In the genomic region with DNA sequence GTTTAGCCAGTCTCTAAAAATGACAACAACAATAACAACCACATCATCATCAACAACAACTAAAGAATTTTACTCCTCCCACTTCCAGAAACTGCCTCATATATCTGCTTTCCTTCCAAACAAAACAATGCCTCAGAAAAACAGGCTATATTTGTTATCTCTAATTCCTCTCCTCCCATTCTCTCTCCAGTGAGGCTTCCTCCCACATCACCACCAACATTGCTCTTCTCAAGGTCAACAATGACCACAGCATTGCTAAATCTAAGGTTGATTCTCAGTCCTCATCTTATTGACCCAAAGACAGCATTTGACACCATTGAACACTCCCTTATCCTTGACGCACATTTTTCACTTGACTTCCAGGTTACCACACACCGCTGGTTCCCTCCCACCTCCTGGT, we compare ENCODE assay signal across 18 cellular contexts. TPM values are rescaled to one million over a fixed set of nuclear protein-coding genes. Genes with fewer than 3 reads are reported as not detected.
"Had no signal": no experiment of that assay in that cellular context is flagged by ENCODE, and none has a peak within 500 bp of the region (broad histone marks: within the 10 kb centered on the region; RNA-seq: fewer than 3 reads in every experiment).

No MANE protein-coding gene starts in this region.

- H3K36me3 ChIP-seq: gastroesophageal sphincter, neutrophil, sigmoid colon, stomach, suprapubic skin, tibial nerve, upper lobe of right lung, vagina had no signal

- H3K4me3 ChIP-seq: coronary artery, gastroesophageal sphincter, psoas muscle, sigmoid colon, stomach, suprapubic skin, tibial nerve, upper lobe of right lung, vagina had no signal

- H3K9me3 ChIP-seq: gastroesophageal sphincter, neutrophil, psoas muscle, sigmoid colon, stomach, suprapubic skin, tibial nerve, upper lobe of right lung, vagina had no signal

- H3K27ac ChIP-seq: coronary artery, gastroesophageal sphincter, neutrophil, psoas muscle, sigmoid colon, stomach, suprapubic skin, tibial nerve, upper lobe of right lung, vagina had no signal

- DNase-seq: effector CD8-positive, alpha-beta T cell; glutamatergic neuron; islet precursor cell; left colon; naive thymus-derived CD4-positive, alpha-beta T cell; psoas muscle; sigmoid colon; small intestine; stimulated activated CD4-positive, alpha-beta T cell treated with anti-CD3 and anti-CD28 coated beads, Interleukin-12 subunit alpha, Interleukin-12 subunit beta, amount 100 ng/mL, for 4 hours; stimulated activated naive CD4-positive, alpha-beta T cell; stomach; upper lobe of right lung had no signal

- H3K27me3 ChIP-seq: gastroesophageal sphincter, sigmoid colon, stomach, suprapubic skin, tibial nerve, upper lobe of right lung, vagina had no signal

- H3K4me1 ChIP-seq: gastroesophageal sphincter, psoas muscle, sigmoid colon, stomach, suprapubic skin, upper lobe of right lung, vagina had no signal

RNA-seq across cellular contexts. Expression of a gene that starts 38.1 kb away (rescaled TPM):
- polyA plus RNA-seq: naive thymus-derived CD4-positive, alpha-beta T cell had no signal
